ENCODE assay signal across 8 cellular contexts in genomic region chr2:219736196-219736595, GRCh38.
DNase-seq lines count a peak whose midpoint lies in the region; ATAC-seq, FAIRE-seq and TF ChIP-seq lines count a peak whose summit lies in the region.

No MANE protein-coding gene starts in this region.

- H4K20me1 ChIP-seq in keratinocyte (ENCODE audit: control insufficient read depth, extremely low read depth, insufficient read depth, low read length): no peaks in the 10 kb centered on the region

- peak; percentile 71 for TF ChIP-seq CTCF in AG10803 (conservative IDR thresholded peaks at IDR 0.05; ENCODE audit: low read length)
- peak; percentile 80 to 81 for TF ChIP-seq CTCF in brain (conservative IDR thresholded peaks at IDR 0.05)
- peak in 2 of 3 experiments; percentile 24 to 52 for TF ChIP-seq CTCF in keratinocyte (optimal IDR thresholded peaks at IDR 0.05 in 1 of 3, IDR thresholded peaks at IDR 0.05 in 1 of 3, conservative IDR thresholded peaks at IDR 0.05 in 1 of 3; ENCODE audit: extremely low read depth in 1 of 3, insufficient read depth in 2 of 3, low read length in 3 of 3)
- peak; percentile 47 to 61 (median 49) for TF ChIP-seq CTCF in uterus (IDR thresholded peaks at IDR 0.05)

- no peaks in the 10 kb centered on the region for H3K36me3 Mint-ChIP-seq in brain

- no peak overlapping the region for H3K4me3 ChIP-seq in AG10803 (ENCODE audit: low read length)
- no peak overlapping the region for H3K4me3 ChIP-seq in keratinocyte (ENCODE audit: control insufficient read depth in 2 of 3, extremely low read depth in 1 of 3, insufficient read depth in 2 of 3, low read depth in 1 of 3, low read length in 3 of 3)
- no peak overlapping the region for H3K4me3 ChIP-seq in uterus

- H3K27me3 ChIP-seq in keratinocyte (ENCODE audit: control insufficient read depth, extremely low read depth, insufficient read depth, low read length): no peaks in the 10 kb centered on the region
- H3K27me3 ChIP-seq in uterus: no peaks in the 10 kb centered on the region

- peak; percentile 76 for DNase-seq in AG10803 (ENCODE audit: low read depth)
- peak; percentile 60 for DNase-seq in HCEC 1CT
- DNase-seq in NCI-H510A treated with DMSO at 0.1 percent for 48 hours (lab: John Stamatoyannopoulos, UW): peak; percentile 78
- no peak for DNase-seq in keratinocyte (ENCODE audit: low read depth, low spot score)
- DNase-seq in uterus: no peak

- H3K9me3 ChIP-seq in keratinocyte (ENCODE audit: control insufficient read depth, low read depth, low read length) (peaks cover 5% of the 10 kb centered on the region), uterus (no peaks in the 10 kb centered on the region)

- H3K36me3 ChIP-seq in keratinocyte (ENCODE audit: control insufficient read depth in 2 of 2, extremely low read depth in 1 of 2, insufficient read depth in 2 of 2, low read length in 2 of 2) (no peaks in the 10 kb centered on the region), uterus (no peaks in the 10 kb centered on the region)

- ATAC-seq in HG02840 (IDR thresholded peaks at IDR 0.05; ENCODE audit: low FRiP score, unreplicated experiment): no peak
- ATAC-seq in GM21529 (IDR thresholded peaks at IDR 0.05; ENCODE audit: unreplicated experiment): no peak

- H3K27ac ChIP-seq in keratinocyte (ENCODE audit: control insufficient read depth, insufficient read depth, low read length) (no peak overlapping the region), uterus (no peak overlapping the region)

- H3K4me3 Mint-ChIP-seq in brain: no peak overlapping the region

- H3K4me1 Mint-ChIP-seq in brain: peaks cover 65% of the 10 kb centered on the region

- peak; percentile 94 for FAIRE-seq in keratinocyte (lab: Jason Lieb, UNC)

- no peak overlapping the region for H3K4me2 ChIP-seq in keratinocyte (ENCODE audit: control insufficient read depth, extremely low read depth, insufficient read depth, low read depth, low read length)

- peaks cover 0 to 3% (median 0%) of the 10 kb centered on the region in 5 experiments for H3K9me3 Mint-ChIP-seq in brain

- H3K79me2 ChIP-seq in keratinocyte (ENCODE audit: control insufficient read depth, insufficient read depth, low read length): no peaks in the 10 kb centered on the region

- dilution Hi-C loops in keratinocyte (cut with MboI; ENCODE audit: extremely low pct_ligation_motif_present, low sequenced_read_pairs): no loop called here

- H3K27me3 Mint-ChIP-seq in brain: peaks cover 8% of the 10 kb centered on the region

- peaks cover 7% of the 10 kb centered on the region for H3K4me1 ChIP-seq in keratinocyte (ENCODE audit: control insufficient read depth, extremely low read depth, insufficient read depth, low read length)
- no peaks in the 10 kb centered on the region for H3K4me1 ChIP-seq in uterus

- H3K9ac ChIP-seq in keratinocyte (ENCODE audit: control insufficient read depth, extremely low read depth, insufficient read depth, low read length): no peak overlapping the region

- intact Hi-C loops in uterus (cut with DNase I; ENCODE audit: low total_unique reads): no loop called here

- peak overlapping the region in 1 of 5 experiments; percentile 84 for H3K27ac Mint-ChIP-seq in brain

- H3K9me1 ChIP-seq in keratinocyte (ENCODE audit: control insufficient read depth, extremely low read depth, insufficient read depth, low read length): no peaks in the 10 kb centered on the region

- H2AFZ ChIP-seq in keratinocyte (ENCODE audit: control insufficient read depth, low read length): no peak overlapping the region

- no peak for TF ChIP-seq POLR2A in uterus (IDR thresholded peaks at IDR 0.05)

Comparison
In these comparisons a context has a peak if more than half of its experiments do, and no peak if none do; other contexts are left out.
1. DNase-seq: peak in AG10803 (single experiment), HCEC 1CT (single experiment) and NCI-H510A treated with DMSO at 0.1 percent for 48 hours (single experiment); none in keratinocyte (single experiment) and uterus (0 of 2).
2. Peak in every context shown above with its lines, with median percentiles within 50 percentile points of each other: CTCF ChIP-seq.